Comparison of ENCODE assay signal across 7 cellular contexts in the genomic region with DNA sequence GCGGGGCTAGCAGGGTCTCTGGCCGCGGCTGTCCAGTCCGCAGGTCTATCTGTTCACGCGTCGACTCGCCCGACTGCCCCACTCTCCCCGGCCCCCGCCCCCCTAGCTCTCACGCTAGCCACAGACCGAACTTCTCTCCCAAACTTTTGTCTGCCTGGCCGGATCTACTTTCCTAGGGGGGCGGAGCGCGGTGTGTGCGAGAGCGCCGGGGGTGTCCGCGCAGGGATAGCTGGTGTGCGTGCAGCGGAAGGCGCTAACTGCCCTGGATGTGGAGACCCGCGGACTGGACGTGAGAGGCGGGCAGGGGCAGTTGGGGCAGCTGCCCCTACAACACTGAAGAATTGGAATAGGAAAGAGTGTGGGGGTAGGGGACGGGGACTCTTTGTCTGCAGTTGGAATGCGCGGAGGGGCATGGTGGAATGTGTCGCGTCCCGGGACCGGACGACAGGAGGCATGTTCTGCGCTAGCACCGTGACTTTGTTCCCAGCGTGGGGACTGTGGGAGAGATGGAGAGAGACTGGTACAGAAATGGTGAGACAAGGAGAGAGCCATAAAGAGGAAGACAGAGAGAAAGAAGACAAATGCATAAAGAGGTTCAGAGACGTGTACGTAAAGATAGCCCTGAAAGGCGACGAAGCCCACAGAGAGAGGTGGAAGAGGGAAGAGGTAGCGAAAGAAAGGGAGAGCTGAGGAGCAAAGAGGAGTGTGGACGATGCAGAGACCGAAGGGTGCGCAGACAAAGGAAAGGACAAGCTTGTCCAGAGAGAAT. TPM values are rescaled to one million over a fixed set of nuclear protein-coding genes. Genes with fewer than 3 reads are reported as not detected.
DNase-seq lines count a peak whose midpoint lies in the region; ATAC-seq and TF ChIP-seq lines count a peak whose summit lies in the region.

A gene (minus strand): TSS at position 75 of the 769 bp plus-strand sequence. CDS start 285 bp downstream, outside the sequence.

- H3K27me3 ChIP-seq in right atrium auricular region, result no peaks in the 10 kb centered on the region
- H3K27me3 ChIP-seq in psoas muscle (ENCODE audit: insufficient read depth in 3 of 3, low read length in 2 of 3), result peaks cover 0 to 38% (median 20%) of the 10 kb centered on the region in 3 donors

- ATAC-seq in psoas muscle, result peak; percentile 63 to 84 (median 72)

- H3K27ac ChIP-seq in right atrium auricular region, result peak within 1 kb of the TSS; percentile 75 to 80
- peak within 1 kb of the TSS; percentile 19 for H3K27ac ChIP-seq in psoas muscle
- peak within 1 kb of the TSS; percentile 68 for H3K27ac ChIP-seq in urinary bladder (ENCODE audit: low read depth)

- H3K4me3 ChIP-seq in LNCaP clone FGC (ENCODE audit: low read depth, low read length) (peak within 1 kb of the TSS; percentile 88), right atrium auricular region (peak within 1 kb of the TSS; percentile 62 to 82), psoas muscle (peak within 1 kb of the TSS; percentile 71), urinary bladder (ENCODE audit: low read depth, low read length) (peak within 1 kb of the TSS; percentile 66)

- 0 to 1% (median 1%) methylated on average over 39 to 48 of the region's 48 CpGs for WGBS in psoas muscle, 3 donors
- WGBS in urinary bladder, result under 1% methylated on average over 48 of the region's 48 CpGs

- in situ Hi-C loops in GM13977 (cut with MboI; ENCODE audit: low pct_unique_long_range_greater_than_20kb, low sequenced_read_pairs, unreplicated experiment), result no loop called here

- H3K9me3 ChIP-seq in right atrium auricular region (no peaks in the 10 kb centered on the region), psoas muscle (no peaks in the 10 kb centered on the region)

- H3K4me1 ChIP-seq in right atrium auricular region (peaks cover 0 to 54% of the 10 kb centered on the region in 2 donors), psoas muscle (peaks cover 8% of the 10 kb centered on the region), urinary bladder (ENCODE audit: insufficient read depth) (no peaks in the 10 kb centered on the region)

- intact Hi-C loops in psoas muscle (cut with DNase I), result loop anchor here (5.0 to 10.0 kb wide), 2 partner anchors 48 to 425 kb away; no protein-coding TSS in a partner anchor

- H3K36me3 ChIP-seq in right atrium auricular region, result no peaks in the 10 kb centered on the region
- H3K36me3 ChIP-seq in psoas muscle (ENCODE audit: insufficient read depth in 1 of 2, low read depth in 1 of 2), result peaks cover 0 to 5% of the 10 kb centered on the region in 2 donors
- H3K36me3 ChIP-seq in urinary bladder (ENCODE audit: insufficient read depth), result no peaks in the 10 kb centered on the region

- TF ChIP-seq CTCF in GM13977 (IDR thresholded peaks at IDR 0.05; ENCODE audit: extremely low read depth, insufficient read depth, missing control alignments) (no peak), LNCaP clone FGC (IDR thresholded peaks at IDR 0.05; ENCODE audit: control insufficient read depth, extremely low read depth, insufficient read depth) (peak; percentile 2; the same call in 1 of the 2 replicates), right atrium auricular region (IDR thresholded peaks at IDR 0.05) (no peak), psoas muscle (IDR thresholded peaks at IDR 0.05) (no peak)

- DNase-seq in GM13977 (ENCODE audit: low spot score), result peak; percentile 89
- DNase-seq in LNCaP clone FGC (ENCODE audit: low read depth), result peak; percentile 72
- DNase-seq in T-helper 2 cell, result peak; percentile 32 to 89 (median 59)
- peak in 34 of 56 donors; percentile 9 to 61 (median 38) for DNase-seq in amygdala (lab: John Stamatoyannopoulos, UW)
- peak; percentile 85 for DNase-seq in right atrium auricular region (ENCODE audit: low spot score)
- DNase-seq in psoas muscle, result peak; percentile 90 to 91

RNA-seq across cellular contexts. Expression of the gene that starts here (rescaled TPM):
- 10 to 100 TPM in 1 of 2 donors, 1 to 10 TPM in 1; 5.8 to 24.6 TPM for total RNA-seq in right atrium auricular region
- 1 to 10 TPM in 3 of 4 donors, under 1 TPM in 1; 0.95 to 1.5 (median 1.2) TPM for total RNA-seq in psoas muscle
- polyA plus RNA-seq in psoas muscle, result under 1 TPM; 0.65 to 0.77 (median 0.66) TPM
- total RNA-seq in urinary bladder, result 28.0 TPM
- 6.6 TPM for polyA plus RNA-seq in urinary bladder

Comparison
In these comparisons a context has a peak if more than half of its experiments do, and no peak if none do; other contexts are left out.
1. Peak in every context shown above with its lines: DNase-seq, ATAC-seq, H3K4me3 ChIP-seq and H3K27ac ChIP-seq.
2. DNase-seq: peak in every context shown above with its lines; median percentile 90 in psoas muscle; 89 in GM13977; 85 in right atrium auricular region; 72 in LNCaP clone FGC; 59 in T-helper 2 cell; 38 in amygdala.
3. H3K27ac ChIP-seq: peak in every context shown above with its lines; median percentile 78 in right atrium auricular region; 68 in urinary bladder; 19 in psoas muscle.